16 cellular contexts compared by ENCODE assay signal in the genomic region with DNA sequence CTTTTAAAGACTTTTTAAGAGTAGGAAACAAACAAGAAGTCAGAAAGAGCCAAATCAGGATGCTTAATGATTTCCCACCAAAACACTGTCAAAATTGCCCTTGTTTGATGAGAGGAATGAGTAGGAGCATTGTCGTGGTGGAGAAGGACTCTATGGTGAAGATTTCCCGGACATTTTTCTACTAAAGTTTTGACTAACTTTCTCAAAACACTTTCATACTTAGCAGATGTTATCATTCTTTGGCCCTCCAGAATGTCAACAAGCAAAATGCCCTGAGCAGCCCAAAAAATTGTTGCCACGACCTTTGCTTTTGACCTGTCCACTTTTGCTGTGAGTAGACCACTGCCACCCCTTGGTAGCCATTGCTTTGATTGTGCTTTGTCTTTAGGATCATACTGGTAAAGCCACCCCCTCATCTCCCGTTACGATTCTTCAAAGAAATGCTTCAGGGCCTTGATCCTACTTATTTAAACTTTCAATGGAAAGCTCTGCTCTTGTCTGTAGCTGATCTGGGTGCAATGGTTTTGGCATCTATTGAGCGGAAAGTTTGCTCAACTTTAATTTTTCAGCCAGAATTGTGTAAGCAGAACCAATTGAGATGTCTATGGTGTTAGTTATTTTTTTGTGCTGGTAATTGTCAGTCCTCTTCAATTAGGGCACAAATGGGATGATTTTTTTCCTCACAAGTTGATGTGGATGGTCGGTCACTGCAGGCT.
"Had no signal": no experiment of that assay in that cellular context is flagged by ENCODE, and none has a peak within 500 bp of the region (broad histone marks: within the 10 kb centered on the region; RNA-seq: fewer than 3 reads in every experiment).

No MANE protein-coding gene starts in this region.

- H3K36me3 ChIP-seq: colonic mucosa, heart right ventricle, thyroid gland, upper lobe of right lung had no signal

- H3K27ac ChIP-seq: colonic mucosa, epithelial cell of prostate, heart right ventricle had no signal

- H3K4me1 ChIP-seq: colonic mucosa had no signal

- H3K9me3 ChIP-seq: colonic mucosa, heart right ventricle, thyroid gland, upper lobe of right lung had no signal

- DNase-seq: activated naive CD4-positive, alpha-beta T cell; activated T-cell treated with anti-CD3 and anti-CD28 coated beads, Interleukin-2, amount 50 U/mL, for 24 hours; colonic mucosa; heart right ventricle; left colon; naive thymus-derived CD8-positive, alpha-beta T cell; retina; stimulated activated CD4-positive, alpha-beta T cell treated with anti-CD3 and anti-CD28 coated beads, Interleukin-4, amount 100 ng/mL, for 24 hours; stimulated activated naive CD4-positive, alpha-beta T cell treated with Interleukin-2 at 50 U/mL for 16 hours; T1000; thyroid gland; upper lobe of right lung had no signal

- H3K4me3 ChIP-seq: colonic mucosa, heart right ventricle, lung, thyroid gland, upper lobe of right lung had no signal

- ATAC-seq: activated T-helper 17 cell treated with anti-CD3 and anti-CD28 coated beads, Interleukin-2, amount 50 U/mL, for 72 hours; heart right ventricle; left colon; naive thymus-derived CD8-positive, alpha-beta T cell; upper lobe of right lung; WTC11 had no signal

- H3K27me3 ChIP-seq: colonic mucosa, heart right ventricle, thyroid gland, upper lobe of right lung had no signal
